In genomic region chr18:55351980-55352714, GRCh38 we compare ENCODE assay signal across 14 cellular contexts.
DNase-seq lines count a peak whose midpoint lies in the region; ATAC-seq and TF ChIP-seq lines count a peak whose summit lies in the region.
"Had no signal": no experiment of that assay in that cellular context is flagged by ENCODE, and none has a peak within 500 bp of the region (broad histone marks: within the 10 kb centered on the region; RNA-seq: fewer than 3 reads in every experiment).

No MANE protein-coding gene starts in this region.

- peaks cover 3 to 27% of the 10 kb centered on the region in 2 experiments for H3K36me3 ChIP-seq in mesenchymal stem cell (ENCODE audit: control insufficient read depth in 1 of 2, insufficient read depth in 2 of 2, low read depth in 1 of 2, low read length in 2 of 2)
- no peaks in the 10 kb centered on the region for H3K36me3 ChIP-seq in transverse colon
- H3K36me3 ChIP-seq: right lobe of liver had no signal

- peaks cover 2% of the 10 kb centered on the region for H3K4me1 ChIP-seq in mesenchymal stem cell (ENCODE audit: control insufficient read depth, insufficient read depth, low read depth, low read length)
- peaks cover 0 to 3% (median 0%) of the 10 kb centered on the region in 4 donors for H3K4me1 ChIP-seq in transverse colon
- H3K4me1 ChIP-seq: right lobe of liver had no signal

- no peak overlapping the region for H3K18ac ChIP-seq in mesenchymal stem cell (ENCODE audit: low read depth in 1 of 2, low read length in 2 of 2)

- ATAC-seq in GM18519 (IDR thresholded peaks at IDR 0.05; ENCODE audit: low FRiP score, unreplicated experiment), result peak; percentile 60
- ATAC-seq in HG02870 (IDR thresholded peaks at IDR 0.05; ENCODE audit: unreplicated experiment), result peak; percentile 84
- no peak for ATAC-seq in HG02763 (IDR thresholded peaks at IDR 0.05; ENCODE audit: unreplicated experiment)
- ATAC-seq: mucosa of descending colon had no signal

- H3K27ac ChIP-seq in mesenchymal stem cell (ENCODE audit: low read length, poor library complexity, severe bottlenecking) (no peak overlapping the region), transverse colon (no peak overlapping the region)
- H3K27ac ChIP-seq: right lobe of liver had no signal

- H2BK5ac ChIP-seq in mesenchymal stem cell (ENCODE audit: low read depth, low read length, poor library complexity, severe bottlenecking), result peak overlapping the region; percentile 31

- H2AK5ac ChIP-seq in mesenchymal stem cell (ENCODE audit: low read length, severe bottlenecking), result no peak overlapping the region

- H3K27me3 Mint-ChIP-seq in activated naive CD4-positive, alpha-beta T cell treated with anti-CD3 and anti-CD28 coated beads for 36 hours (ENCODE audit: low read depth), result peaks cover 22% of the 10 kb centered on the region

- no peak overlapping the region for H3K4me3 Mint-ChIP-seq in activated naive CD4-positive, alpha-beta T cell treated with anti-CD3 and anti-CD28 coated beads for 36 hours
- H3K4me3 Mint-ChIP-seq: activated naive CD8-positive, alpha-beta T cell treated with anti-CD3 and anti-CD28 coated beads for 36 hours; B cell; T-helper 1 cell treated with Interleukin-12 subunit alpha and Interleukin-12 subunit beta and Interleukin-4 antibody, amounts not matched to agents 30 μg/mL and 1 μg/mL, for 36 hours had no signal

- no peak overlapping the region for H2BK15ac ChIP-seq in mesenchymal stem cell (ENCODE audit: low read depth, poor library complexity, severe bottlenecking)

- H3K4me1 Mint-ChIP-seq in activated naive CD4-positive, alpha-beta T cell treated with anti-CD3 and anti-CD28 coated beads for 36 hours (ENCODE audit: low read depth), result no peaks in the 10 kb centered on the region
- H3K4me1 Mint-ChIP-seq: activated naive CD8-positive, alpha-beta T cell treated with anti-CD3 and anti-CD28 coated beads for 36 hours had no signal

- H3K9ac ChIP-seq in mesenchymal stem cell (ENCODE audit: low read length), result no peak overlapping the region

- peak; percentile 24 for DNase-seq in amniotic epithelial cell (ENCODE audit: low read depth)
- peak; percentile 13 for DNase-seq in mesenchymal stem cell
- DNase-seq in transverse colon, result no peak
- DNase-seq in stimulated activated CD4-positive, alpha-beta T cell treated with anti-CD3 and anti-CD28 coated beads, Interleukin-4, amount 100 ng/mL, for 4 hours, result no peak
- no peak for DNase-seq in activated naive CD4-positive, alpha-beta T cell treated with anti-CD3 and anti-CD28 coated beads for 36 hours
- DNase-seq: activated naive CD8-positive, alpha-beta T cell treated with anti-CD3 and anti-CD28 coated beads for 36 hours; mucosa of descending colon; NCI-H1694 treated with DMSO at 0.1 percent for 48 hours; right lobe of liver had no signal

- no peak overlapping the region for H3K14ac ChIP-seq in mesenchymal stem cell (ENCODE audit: low read length in 2 of 2)

- no peak for TF ChIP-seq POLR2A in transverse colon (IDR thresholded peaks at IDR 0.05)

- in situ Hi-C loops in transverse colon (cut with MboI; ENCODE audit: low pct_ligation_motif_present in 1 of 4, low pct_unique_long_range_greater_than_20kb in 1 of 4, low sequenced_read_pairs in 3 of 4), result no loop called here

- no peak overlapping the region for H2BK12ac ChIP-seq in mesenchymal stem cell (ENCODE audit: low read length in 2 of 2)

- H3K4ac ChIP-seq in mesenchymal stem cell (ENCODE audit: low read depth in 1 of 2, low read length in 2 of 2), result no peak overlapping the region

- WGBS in mesenchymal stem cell, result 76% methylated on average over 1 of the region's 3 CpGs
- 74 to 85% methylated on average over 3 of the region's 3 CpGs for WGBS in transverse colon (ENCODE audit: low coverage in 1 of 2), 2 donors

- no peak overlapping the region for H3K4me2 ChIP-seq in mesenchymal stem cell (ENCODE audit: low read length, poor library complexity, severe bottlenecking)

- intact Hi-C loops in transverse colon (cut with DNase I; ENCODE audit: low total_unique reads), result no loop called here
- intact Hi-C loops in activated naive CD4-positive, alpha-beta T cell treated with anti-CD3 and anti-CD28 coated beads for 36 hours (cut with micrococcal nuclease), result no loop called here

- no peak overlapping the region for H3K23ac ChIP-seq in mesenchymal stem cell (ENCODE audit: low read length in 2 of 2)

- TF ChIP-seq CTCF in transverse colon (IDR thresholded peaks at IDR 0.05), result no peak

- CTCF ChIA-PET in activated naive CD4-positive, alpha-beta T cell treated with anti-CD3 and anti-CD28 coated beads for 36 hours (lab: Charles Lee), result no interaction called here

- no peak overlapping the region for H4K91ac ChIP-seq in mesenchymal stem cell (ENCODE audit: low read length)

- no peaks in the 10 kb centered on the region for H3K9me3 ChIP-seq in mesenchymal stem cell (ENCODE audit: control insufficient read depth, low read length)
- no peaks in the 10 kb centered on the region for H3K9me3 ChIP-seq in transverse colon
- H3K9me3 ChIP-seq: mucosa of descending colon, right lobe of liver had no signal

- peaks cover 5% of the 10 kb centered on the region for H3K79me1 ChIP-seq in mesenchymal stem cell (replicated peaks; ENCODE audit: low read length, poor library complexity, severe bottlenecking)

- no peak for TF ChIP-seq EP300 in transverse colon (IDR thresholded peaks at IDR 0.05; ENCODE audit: low read depth)

- no peak overlapping the region for H3K27ac Mint-ChIP-seq in activated naive CD4-positive, alpha-beta T cell treated with anti-CD3 and anti-CD28 coated beads for 36 hours
- H3K27ac Mint-ChIP-seq: activated naive CD8-positive, alpha-beta T cell treated with anti-CD3 and anti-CD28 coated beads for 36 hours; B cell; T-helper 1 cell treated with Interleukin-12 subunit alpha and Interleukin-12 subunit beta and Interleukin-4 antibody, amounts not matched to agents 30 μg/mL and 1 μg/mL, for 36 hours had no signal

- H3K4me3 ChIP-seq in mesenchymal stem cell (ENCODE audit: insufficient read depth in 1 of 2, low read depth in 1 of 2, low read length in 2 of 2), result no peak overlapping the region
- H3K4me3 ChIP-seq in transverse colon, result no peak overlapping the region
- H3K4me3 ChIP-seq: mucosa of descending colon, right lobe of liver had no signal

- no peak overlapping the region for H2BK120ac ChIP-seq in mesenchymal stem cell (ENCODE audit: low read depth, low read length)

- no peaks in the 10 kb centered on the region for H3K27me3 ChIP-seq in mesenchymal stem cell (ENCODE audit: control insufficient read depth in 1 of 2, insufficient read depth in 1 of 2, low read length in 2 of 2)
- no peaks in the 10 kb centered on the region for H3K27me3 ChIP-seq in transverse colon
- H3K27me3 ChIP-seq: right lobe of liver had no signal

- H2AFZ ChIP-seq in mesenchymal stem cell (ENCODE audit: low read depth, low read length), result no peak overlapping the region

- H3K9me3 Mint-ChIP-seq in activated naive CD4-positive, alpha-beta T cell treated with anti-CD3 and anti-CD28 coated beads for 36 hours, result no peaks in the 10 kb centered on the region
- H3K9me3 Mint-ChIP-seq: activated naive CD8-positive, alpha-beta T cell treated with anti-CD3 and anti-CD28 coated beads for 36 hours; T-helper 1 cell treated with Interleukin-12 subunit alpha and Interleukin-12 subunit beta and Interleukin-4 antibody, amounts not matched to agents 30 μg/mL and 1 μg/mL, for 36 hours had no signal

- no peak overlapping the region for H4K8ac ChIP-seq in mesenchymal stem cell (ENCODE audit: low read length)

- no peaks in the 10 kb centered on the region for H3K36me3 Mint-ChIP-seq in activated naive CD4-positive, alpha-beta T cell treated with anti-CD3 and anti-CD28 coated beads for 36 hours (ENCODE audit: low read depth)
- H3K36me3 Mint-ChIP-seq: activated naive CD8-positive, alpha-beta T cell treated with anti-CD3 and anti-CD28 coated beads for 36 hours had no signal

Comparison
In these comparisons a context has a peak if more than half of its experiments do, and no peak if none do; other contexts are left out.
1. DNase-seq: peak in amniotic epithelial cell (single experiment) and mesenchymal stem cell (single experiment); none in transverse colon (single experiment), stimulated activated CD4-positive, alpha-beta T cell treated with anti-CD3 and anti-CD28 coated beads, Interleukin-4, amount 100 ng/mL, for 4 hours (0 of 2) and activated naive CD4-positive, alpha-beta T cell treated with anti-CD3 and anti-CD28 coated beads for 36 hours (single experiment).